ENCODE assay signal across 29 cellular contexts in genomic region chr2:8027387-8027786, GRCh38.
"Had no signal": no experiment of that assay in that cellular context is flagged by ENCODE, and none has a peak within 500 bp of the region (broad histone marks: within the 10 kb centered on the region; RNA-seq: fewer than 3 reads in every experiment).

No MANE protein-coding gene starts in this region.

- H3K4me1 ChIP-seq: ascending aorta, breast epithelium, esophagus squamous epithelium, gastroesophageal sphincter had no signal

- H3K36me3 ChIP-seq: ascending aorta, breast epithelium, esophagus squamous epithelium, gastroesophageal sphincter had no signal

- DNase-seq: activated CD4-positive, alpha-beta memory T cell treated with anti-CD3 and anti-CD28 coated beads for 36 hours; activated CD4-positive, alpha-beta T cell treated with anti-CD3 and anti-CD28 coated beads for 36 hours; activated CD4-positive, alpha-beta T cell treated with anti-CD3 and anti-CD28 coated beads, Interleukin-2, amount 10 ng/mL, durations not matched to agents 24 days and 14 days; activated CD4-positive, CD25-positive, alpha-beta regulatory T cell; activated CD4-positive, CD25-positive, alpha-beta regulatory T cell treated with anti-CD3 and anti-CD28 coated beads, Interleukin-2, amount 50 U/mL, for 72 hours; activated CD8-positive, alpha-beta memory T cell treated with anti-CD3 and anti-CD28 coated beads, Interleukin-2, amount 10 ng/mL, durations not matched to agents 7 days and 5 days; activated CD8-positive, alpha-beta memory T cell treated with anti-CD3 and anti-CD28 coated beads, Interleukin-2, amount 50 U/mL, for 4 hours; activated CD8-positive, alpha-beta T cell treated with anti-CD3 and anti-CD28 coated beads, Interleukin-2, amount 10 ng/mL, durations not matched to agents 7 days and 5 days; activated gamma-delta T cell; activated naive CD4-positive, alpha-beta T cell; activated naive CD4-positive, alpha-beta T cell treated with anti-CD3 and anti-CD28 coated beads, Interleukin-2, amount 10 ng/mL, durations not matched to agents 7 days and 5 days; activated naive CD8-positive, alpha-beta T cell treated with anti-CD3 and anti-CD28 coated beads, Interleukin-2, amount 10 ng/mL, durations not matched to agents 7 days and 5 days; activated T-cell treated with anti-CD3 and anti-CD28 coated beads, Interleukin-2, amount 50 U/mL, for 1 hour; cortex of kidney; dermis blood vessel endothelial cell; effector CD8-positive, alpha-beta T cell; esophagus squamous epithelium; foreskin melanocyte; T-helper 2 cell had no signal

- ATAC-seq: activated CD4-positive, alpha-beta T cell treated with anti-CD3 and anti-CD28 coated beads for 36 hours; activated CD8-positive, alpha-beta memory T cell treated with anti-CD3 and anti-CD28 coated beads, Interleukin-2, amount 10 ng/mL, durations not matched to agents 7 days and 5 days; activated CD8-positive, alpha-beta T cell treated with anti-CD3 and anti-CD28 coated beads, Interleukin-2, amount 10 ng/mL, durations not matched to agents 7 days and 5 days; activated naive CD4-positive, alpha-beta T cell treated with anti-CD3 and anti-CD28 coated beads, Interleukin-2, amount 50 U/mL, for 72 hours; gastroesophageal sphincter had no signal

- H3K9me3 Mint-ChIP-seq: activated CD4-positive, alpha-beta memory T cell treated with anti-CD3 and anti-CD28 coated beads for 36 hours; activated CD4-positive, alpha-beta T cell treated with anti-CD3 and anti-CD28 coated beads, Interleukin-2, amount 10 ng/mL, durations not matched to agents 24 days and 14 days; activated naive CD4-positive, alpha-beta T cell treated with anti-CD3 and anti-CD28 coated beads, Interleukin-2, amount 10 ng/mL, durations not matched to agents 7 days and 5 days; activated T-helper 1 cell treated with anti-CD3 and anti-CD28 coated beads, Interleukin-12 subunit alpha, Interleukin-12 subunit beta, Interleukin-2, Interleukin-4 antibody, amounts not matched to agents 30 ng/mL and 10 ng/mL and 1 ng/mL, durations not matched to agents 14 hours and 24 hours and 36 hours had no signal

- H3K27ac Mint-ChIP-seq: activated CD4-positive, alpha-beta memory T cell treated with anti-CD3 and anti-CD28 coated beads for 36 hours; activated CD4-positive, alpha-beta T cell treated with anti-CD3 and anti-CD28 coated beads for 36 hours; activated CD4-positive, alpha-beta T cell treated with anti-CD3 and anti-CD28 coated beads, Interleukin-2, amount 10 ng/mL, durations not matched to agents 24 days and 14 days; activated CD8-positive, alpha-beta memory T cell treated with anti-CD3 and anti-CD28 coated beads, Interleukin-2, amount 10 ng/mL, durations not matched to agents 7 days and 5 days; activated CD8-positive, alpha-beta T cell treated with anti-CD3 and anti-CD28 coated beads, Interleukin-2, amount 10 ng/mL, durations not matched to agents 7 days and 5 days; activated naive CD4-positive, alpha-beta T cell treated with anti-CD3 and anti-CD28 coated beads, Interleukin-2, amount 10 ng/mL, durations not matched to agents 7 days and 5 days; activated naive CD8-positive, alpha-beta T cell treated with anti-CD3 and anti-CD28 coated beads, Interleukin-2, amount 10 ng/mL, durations not matched to agents 7 days and 5 days; activated T-helper 1 cell treated with anti-CD3 and anti-CD28 coated beads, Interleukin-12 subunit alpha, Interleukin-12 subunit beta, Interleukin-2, Interleukin-4 antibody, amounts not matched to agents 30 ng/mL and 10 ng/mL and 1 ng/mL, durations not matched to agents 14 hours and 24 hours and 36 hours; brain had no signal

- H3K27me3 ChIP-seq: ascending aorta, breast epithelium, esophagus squamous epithelium, gastroesophageal sphincter had no signal

- H3K9me3 ChIP-seq: ascending aorta, breast epithelium, esophagus squamous epithelium, gastroesophageal sphincter had no signal

- H3K4me3 Mint-ChIP-seq: activated CD4-positive, alpha-beta memory T cell treated with anti-CD3 and anti-CD28 coated beads for 36 hours; activated CD4-positive, alpha-beta T cell treated with anti-CD3 and anti-CD28 coated beads for 36 hours; activated CD4-positive, alpha-beta T cell treated with anti-CD3 and anti-CD28 coated beads, Interleukin-2, amount 10 ng/mL, durations not matched to agents 24 days and 14 days; activated CD8-positive, alpha-beta memory T cell treated with anti-CD3 and anti-CD28 coated beads, Interleukin-2, amount 10 ng/mL, durations not matched to agents 7 days and 5 days; activated CD8-positive, alpha-beta T cell treated with anti-CD3 and anti-CD28 coated beads, Interleukin-2, amount 10 ng/mL, durations not matched to agents 7 days and 5 days; activated naive CD4-positive, alpha-beta T cell treated with anti-CD3 and anti-CD28 coated beads, Interleukin-2, amount 10 ng/mL, durations not matched to agents 7 days and 5 days; activated naive CD8-positive, alpha-beta T cell treated with anti-CD3 and anti-CD28 coated beads, Interleukin-2, amount 10 ng/mL, durations not matched to agents 7 days and 5 days; activated T-helper 1 cell treated with anti-CD3 and anti-CD28 coated beads, Interleukin-12 subunit alpha, Interleukin-12 subunit beta, Interleukin-2, Interleukin-4 antibody, amounts not matched to agents 30 ng/mL and 10 ng/mL and 1 ng/mL, durations not matched to agents 14 hours and 24 hours and 36 hours; brain had no signal

- H3K36me3 Mint-ChIP-seq: activated CD4-positive, alpha-beta memory T cell treated with anti-CD3 and anti-CD28 coated beads for 36 hours; activated naive CD4-positive, alpha-beta T cell treated with anti-CD3 and anti-CD28 coated beads, Interleukin-2, amount 10 ng/mL, durations not matched to agents 7 days and 5 days; brain had no signal

- H3K27me3 Mint-ChIP-seq: activated CD4-positive, alpha-beta T cell treated with anti-CD3 and anti-CD28 coated beads, Interleukin-2, amount 10 ng/mL, durations not matched to agents 24 days and 14 days; activated CD8-positive, alpha-beta memory T cell treated with anti-CD3 and anti-CD28 coated beads, Interleukin-2, amount 10 ng/mL, durations not matched to agents 7 days and 5 days; activated naive CD8-positive, alpha-beta T cell treated with anti-CD3 and anti-CD28 coated beads, Interleukin-2, amount 10 ng/mL, durations not matched to agents 7 days and 5 days had no signal

- FAIRE-seq: colon, endometrium, endothelial cell of umbilical vein had no signal

- H3K27ac ChIP-seq: ascending aorta, breast epithelium, epithelial cell of prostate, esophagus squamous epithelium, gastroesophageal sphincter had no signal

- H3K4me3 ChIP-seq: ascending aorta, breast epithelium, esophagus squamous epithelium, gastroesophageal sphincter had no signal
